19 cellular contexts compared by ENCODE assay signal in the genomic region with DNA sequence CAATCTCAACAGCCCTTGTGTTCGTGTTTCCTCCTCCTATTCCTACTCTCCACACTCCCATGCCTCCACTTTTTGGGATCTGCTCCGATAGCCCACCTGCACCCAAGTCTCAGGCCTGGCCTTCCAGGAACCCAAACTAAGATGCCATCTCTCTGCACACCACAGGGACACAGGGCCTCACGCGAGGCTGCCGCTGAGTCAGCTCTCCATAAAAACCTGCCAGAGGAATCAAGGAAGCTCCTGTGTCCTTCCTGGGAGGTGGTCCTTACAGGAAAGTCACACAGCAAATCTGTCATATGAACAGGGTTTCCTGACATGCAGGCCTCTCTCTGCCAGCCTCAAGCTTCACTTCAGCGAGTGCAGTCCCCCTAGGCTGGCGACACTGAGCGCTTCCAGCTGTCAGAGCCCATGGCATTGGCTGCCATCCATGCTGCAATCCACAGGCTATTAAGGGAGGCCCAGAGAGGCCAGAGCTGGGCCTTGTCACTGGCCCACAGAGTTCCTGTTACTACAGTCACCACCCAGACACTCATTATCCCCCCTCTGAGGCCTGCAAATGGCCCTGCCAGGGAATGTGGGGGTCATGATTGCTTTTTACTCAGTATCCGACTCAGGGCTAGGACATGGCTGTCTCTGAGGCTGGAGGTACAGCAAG.
DNase-seq lines count a peak whose midpoint lies in the region; TF ChIP-seq lines count a peak whose summit lies in the region.
"Had no signal": no experiment of that assay in that cellular context is flagged by ENCODE, and none has a peak within 500 bp of the region (broad histone marks: within the 10 kb centered on the region; RNA-seq: fewer than 3 reads in every experiment).

No MANE protein-coding gene starts in this region.

- no peaks in the 10 kb centered on the region for H4K20me1 ChIP-seq in BLaER1
- no peaks in the 10 kb centered on the region for H4K20me1 ChIP-seq in neural progenitor cell (ENCODE audit: low read depth)

- no peak overlapping the region for H2AFZ ChIP-seq in neural progenitor cell (replicated peaks)
- H2AFZ ChIP-seq: PC-9 had no signal

- peak overlapping the region; percentile 96 for H3K27ac Mint-ChIP-seq in neural progenitor cell
- no peak overlapping the region for H3K27ac Mint-ChIP-seq in activated naive CD4-positive, alpha-beta T cell treated with anti-CD3 and anti-CD28 coated beads for 36 hours
- H3K27ac Mint-ChIP-seq: activated CD8-positive, alpha-beta T cell treated with anti-CD3 and anti-CD28 coated beads, Interleukin-2, amount 10 ng/mL, durations not matched to agents 7 days and 5 days; naive B cell had no signal

- no peaks in the 10 kb centered on the region for H3K79me2 ChIP-seq in neural progenitor cell (ENCODE audit: low read depth)

- no peak overlapping the region for H3K4me3 Mint-ChIP-seq in neural progenitor cell
- no peak overlapping the region for H3K4me3 Mint-ChIP-seq in activated naive CD4-positive, alpha-beta T cell treated with anti-CD3 and anti-CD28 coated beads for 36 hours
- H3K4me3 Mint-ChIP-seq: activated CD8-positive, alpha-beta T cell treated with anti-CD3 and anti-CD28 coated beads, Interleukin-2, amount 10 ng/mL, durations not matched to agents 7 days and 5 days; naive B cell had no signal

- H3K9ac ChIP-seq in BLaER1 (no peak overlapping the region), neural progenitor cell (no peak overlapping the region)

- TF ChIP-seq CTCF in fibroblast of pulmonary artery (IDR thresholded peaks at IDR 0.05; ENCODE audit: low read length, missing control alignments), result no peak
- TF ChIP-seq CTCF in neural progenitor cell (IDR thresholded peaks at IDR 0.05), result no peak

- H3F3A ChIP-seq in neural progenitor cell (ENCODE audit: low read depth), result no peaks in the 10 kb centered on the region

- peak overlapping the region; percentile 30; the same call in 1 of the 2 replicates for H3K27ac ChIP-seq in BLaER1
- H3K27ac ChIP-seq in neural progenitor cell, result no peak overlapping the region
- H3K27ac ChIP-seq: C4-2B, esophagus squamous epithelium, PC-9, VCaP had no signal

- H3K4me3 ChIP-seq in BLaER1 (no peak overlapping the region), fibroblast of pulmonary artery (replicated peaks; ENCODE audit: low read depth, low read length) (no peak overlapping the region), neural progenitor cell (no peak overlapping the region)
- H3K4me3 ChIP-seq: esophagus squamous epithelium, PC-9 had no signal

- H3K36me3 ChIP-seq in BLaER1 (no peaks in the 10 kb centered on the region), neural progenitor cell (no peaks in the 10 kb centered on the region)
- H3K36me3 ChIP-seq: esophagus squamous epithelium had no signal

- H3K27me3 ChIP-seq in BLaER1, result no peaks in the 10 kb centered on the region
- H3K27me3 ChIP-seq in neural progenitor cell, result no peaks in the 10 kb centered on the region

- H3K27me3 Mint-ChIP-seq in neural progenitor cell (ENCODE audit: insufficient read depth, low read depth), result peaks cover 5% of the 10 kb centered on the region
- no peaks in the 10 kb centered on the region for H3K27me3 Mint-ChIP-seq in activated naive CD4-positive, alpha-beta T cell treated with anti-CD3 and anti-CD28 coated beads for 36 hours (ENCODE audit: low read depth)

- peaks cover 1% of the 10 kb centered on the region for H3K36me3 Mint-ChIP-seq in neural progenitor cell
- no peaks in the 10 kb centered on the region for H3K36me3 Mint-ChIP-seq in activated naive CD4-positive, alpha-beta T cell treated with anti-CD3 and anti-CD28 coated beads for 36 hours (ENCODE audit: low read depth)

- DNase-seq in NCI-H1092 (lab: John Stamatoyannopoulos, UW), result peak; percentile 3
- DNase-seq in fibroblast of pulmonary artery (ENCODE audit: low read depth), result peak; percentile 2
- no peak for DNase-seq in neural progenitor cell (ENCODE audit: low spot score)
- DNase-seq in activated naive CD4-positive, alpha-beta T cell treated with anti-CD3 and anti-CD28 coated beads for 36 hours, result no peak
- DNase-seq in DMS79 treated with DMSO at 0.1 percent for 48 hours (lab: John Stamatoyannopoulos, UW), result no peak
- DNase-seq in ecto neural progenitor cell (ENCODE audit: low spot score), result no peak
- DNase-seq in stimulated activated naive CD4-positive, alpha-beta T cell (lab: John Stamatoyannopoulos, UW), result no peak
- DNase-seq: activated CD8-positive, alpha-beta T cell treated with anti-CD3 and anti-CD28 coated beads, Interleukin-2, amount 10 ng/mL, durations not matched to agents 7 days and 5 days; dermis blood vessel endothelial cell; esophagus squamous epithelium; left colon; MM.1S; naive B cell; NCI-H2029 treated with DMSO at 0.1 percent for 48 hours; NCI-H524 treated with DMSO at 0.1 percent for 48 hours; PC-9 had no signal

- H3K9me3 ChIP-seq in BLaER1 (peaks cover 10% of the 10 kb centered on the region), neural progenitor cell (ENCODE audit: low read depth) (no peaks in the 10 kb centered on the region)

- H3K4me1 ChIP-seq in BLaER1 (peaks cover 33% of the 10 kb centered on the region), neural progenitor cell (no peaks in the 10 kb centered on the region)
- H3K4me1 ChIP-seq: esophagus squamous epithelium had no signal

- no peak overlapping the region for H3K4me2 ChIP-seq in BLaER1
- no peak overlapping the region for H3K4me2 ChIP-seq in neural progenitor cell
- H3K4me2 ChIP-seq: PC-9 had no signal

- intact Hi-C loops in activated naive CD4-positive, alpha-beta T cell treated with anti-CD3 and anti-CD28 coated beads for 36 hours (cut with micrococcal nuclease), result no loop called here

- peaks cover 3% of the 10 kb centered on the region for H3K9me3 Mint-ChIP-seq in neural progenitor cell
- peaks cover 6% of the 10 kb centered on the region for H3K9me3 Mint-ChIP-seq in activated naive CD4-positive, alpha-beta T cell treated with anti-CD3 and anti-CD28 coated beads for 36 hours

- CTCF ChIA-PET in activated naive CD4-positive, alpha-beta T cell treated with anti-CD3 and anti-CD28 coated beads for 36 hours (lab: Charles Lee), result no interaction called here

- H3K4me1 Mint-ChIP-seq in neural progenitor cell, result no peaks in the 10 kb centered on the region
- H3K4me1 Mint-ChIP-seq in activated naive CD4-positive, alpha-beta T cell treated with anti-CD3 and anti-CD28 coated beads for 36 hours (ENCODE audit: low read depth), result no peaks in the 10 kb centered on the region

Comparison
In these comparisons a context has a peak if more than half of its experiments do, and no peak if none do; other contexts are left out.
1. DNase-seq: peak in NCI-H1092 (single experiment) and fibroblast of pulmonary artery (single experiment); none in neural progenitor cell (single experiment), activated naive CD4-positive, alpha-beta T cell treated with anti-CD3 and anti-CD28 coated beads for 36 hours (single experiment), DMS79 treated with DMSO at 0.1 percent for 48 hours (single experiment), ecto neural progenitor cell (single experiment) and stimulated activated naive CD4-positive, alpha-beta T cell (0 of 6).